Comparison of ENCODE assay signal across 1 cellular context in the genomic region with DNA sequence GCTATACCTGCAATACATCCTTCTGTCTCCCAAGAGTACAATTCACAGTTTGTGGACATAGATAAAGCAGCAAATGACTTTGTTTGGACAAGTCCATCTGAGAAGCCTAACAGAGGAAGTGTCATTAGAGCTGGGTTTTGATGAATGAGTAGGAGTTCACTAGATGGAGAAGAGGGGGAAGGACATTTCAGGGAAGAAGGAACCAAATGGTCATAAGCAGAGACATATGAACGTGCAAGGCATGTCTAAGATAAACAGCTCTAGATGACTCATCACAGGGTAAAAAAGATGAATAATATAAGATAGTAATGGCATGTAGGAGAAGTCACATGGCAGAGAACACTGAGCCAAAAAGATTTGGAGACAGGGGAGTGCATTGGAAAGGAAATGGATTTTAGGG.
TF ChIP-seq lines count a peak whose summit lies in the region.

No MANE protein-coding gene starts in this region.

TF ChIP-seq in K562, 482 proteins besides CTCF, POLR2A, EP300 and RAD21 (continued from another document):
- TF ChIP-seq CREBBP (IDR thresholded peaks at IDR 0.05; ENCODE audit: low read depth, low read length) (no peak), NFRKB (IDR thresholded peaks at IDR 0.05; ENCODE audit: low read depth) (no peak), RFX7 (CRISPR knock-in tag; IDR thresholded peaks at IDR 0.05) (no peak), RUNX1 (IDR thresholded peaks at IDR 0.05; ENCODE audit: low read depth) (no peak), ZZZ3 (IDR thresholded peaks at IDR 0.05) (no peak), LEF1 (IDR thresholded peaks at IDR 0.05) (no peak), TCF3 (CRISPR knock-in tag; IDR thresholded peaks at IDR 0.05) (0 out of 2 replicates have a peak, but pooled peaks have one; percentile 8), GATAD2B (IDR thresholded peaks at IDR 0.05; ENCODE audit: borderline replicate concordance) (no peak), FOS (IDR thresholded peaks at IDR 0.05; ENCODE audit: extremely low read depth, insufficient read length) (peak; percentile 11), ZBTB1 (CRISPR knock-in tag; IDR thresholded peaks at IDR 0.05; ENCODE audit: borderline replicate concordance, low read depth) (no peak), MCM3 (IDR thresholded peaks at IDR 0.05) (no peak), ILK (tag; IDR thresholded peaks at IDR 0.05; ENCODE audit: borderline replicate concordance, low read depth) (no peak), TAF7 (tag; IDR thresholded peaks at IDR 0.05) (no peak), ZNF57 (CRISPR knock-in tag; IDR thresholded peaks at IDR 0.05) (no peak), ELF1 (tag; IDR thresholded peaks at IDR 0.05) (no peak), TEAD2 (tag; IDR thresholded peaks at IDR 0.05) (no peak), KHSRP (IDR thresholded peaks at IDR 0.05) (no peak), BHLHE40 (IDR thresholded peaks at IDR 0.05; ENCODE audit: low read length) (peak; percentile 82), IRF2 (CRISPR knock-in tag; IDR thresholded peaks at IDR 0.05) (no peak), ZNF133 (CRISPR knock-in tag; IDR thresholded peaks at IDR 0.05) (no peak)
- TF ChIP-seq, protein P1, sequence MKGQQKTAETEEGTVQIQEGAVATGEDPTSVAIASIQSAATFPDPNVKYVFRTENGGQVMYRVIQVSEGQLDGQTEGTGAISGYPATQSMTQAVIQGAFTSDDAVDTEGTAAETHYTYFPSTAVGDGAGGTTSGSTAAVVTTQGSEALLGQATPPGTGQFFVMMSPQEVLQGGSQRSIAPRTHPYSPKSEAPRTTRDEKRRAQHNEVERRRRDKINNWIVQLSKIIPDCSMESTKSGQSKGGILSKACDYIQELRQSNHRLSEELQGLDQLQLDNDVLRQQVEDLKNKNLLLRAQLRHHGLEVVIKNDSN (CRISPR knock-in tag; IDR thresholded peaks at IDR 0.05), result no peak
- TF ChIP-seq, protein P2, sequence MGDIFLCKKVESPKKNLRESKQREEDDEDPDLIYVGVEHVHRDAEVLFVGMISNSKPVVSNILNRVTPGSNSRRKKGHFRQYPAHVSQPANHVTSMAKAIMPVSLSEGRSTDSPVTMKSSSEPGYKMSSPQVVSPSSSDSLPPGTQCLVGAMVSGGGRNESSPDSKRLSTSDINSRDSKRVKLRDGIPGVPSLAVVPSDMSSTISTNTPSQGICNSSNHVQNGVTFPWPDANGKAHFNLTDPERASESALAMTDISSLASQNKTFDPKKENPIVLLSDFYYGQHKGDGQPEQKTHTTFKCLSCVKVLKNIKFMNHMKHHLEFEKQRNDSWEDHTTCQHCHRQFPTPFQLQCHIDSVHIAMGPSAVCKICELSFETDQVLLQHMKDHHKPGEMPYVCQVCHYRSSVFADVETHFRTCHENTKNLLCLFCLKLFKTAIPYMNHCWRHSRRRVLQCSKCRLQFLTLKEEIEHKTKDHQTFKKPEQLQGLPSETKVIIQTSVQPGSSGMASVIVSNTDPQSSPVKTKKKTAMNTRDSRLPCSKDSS (IDR thresholded peaks at IDR 0.05; ENCODE audit: low read depth, partially characterized antibody), result no peak
- TF ChIP-seq, protein P3, sequence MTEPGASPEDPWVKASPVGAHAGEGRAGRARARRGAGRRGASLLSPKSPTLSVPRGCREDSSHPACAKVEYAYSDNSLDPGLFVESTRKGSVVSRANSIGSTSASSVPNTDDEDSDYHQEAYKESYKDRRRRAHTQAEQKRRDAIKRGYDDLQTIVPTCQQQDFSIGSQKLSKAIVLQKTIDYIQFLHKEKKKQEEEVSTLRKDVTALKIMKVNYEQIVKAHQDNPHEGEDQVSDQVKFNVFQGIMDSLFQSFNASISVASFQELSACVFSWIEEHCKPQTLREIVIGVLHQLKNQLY (CRISPR knock-in tag; conservative IDR thresholded peaks at IDR 0.05), result no peak
- TF ChIP-seq, protein P4, sequence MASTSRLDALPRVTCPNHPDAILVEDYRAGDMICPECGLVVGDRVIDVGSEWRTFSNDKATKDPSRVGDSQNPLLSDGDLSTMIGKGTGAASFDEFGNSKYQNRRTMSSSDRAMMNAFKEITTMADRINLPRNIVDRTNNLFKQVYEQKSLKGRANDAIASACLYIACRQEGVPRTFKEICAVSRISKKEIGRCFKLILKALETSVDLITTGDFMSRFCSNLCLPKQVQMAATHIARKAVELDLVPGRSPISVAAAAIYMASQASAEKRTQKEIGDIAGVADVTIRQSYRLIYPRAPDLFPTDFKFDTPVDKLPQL (IDR thresholded peaks at IDR 0.05; ENCODE audit: extremely low read depth, insufficient read length), result no peak
- TF ChIP-seq, protein P5, sequence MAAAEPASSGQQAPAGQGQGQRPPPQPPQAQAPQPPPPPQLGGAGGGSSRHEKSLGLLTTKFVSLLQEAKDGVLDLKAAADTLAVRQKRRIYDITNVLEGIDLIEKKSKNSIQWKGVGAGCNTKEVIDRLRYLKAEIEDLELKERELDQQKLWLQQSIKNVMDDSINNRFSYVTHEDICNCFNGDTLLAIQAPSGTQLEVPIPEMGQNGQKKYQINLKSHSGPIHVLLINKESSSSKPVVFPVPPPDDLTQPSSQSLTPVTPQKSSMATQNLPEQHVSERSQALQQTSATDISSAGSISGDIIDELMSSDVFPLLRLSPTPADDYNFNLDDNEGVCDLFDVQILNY (CRISPR knock-in tag; IDR thresholded peaks at IDR 0.05), result no peak
- TF ChIP-seq, protein P6, sequence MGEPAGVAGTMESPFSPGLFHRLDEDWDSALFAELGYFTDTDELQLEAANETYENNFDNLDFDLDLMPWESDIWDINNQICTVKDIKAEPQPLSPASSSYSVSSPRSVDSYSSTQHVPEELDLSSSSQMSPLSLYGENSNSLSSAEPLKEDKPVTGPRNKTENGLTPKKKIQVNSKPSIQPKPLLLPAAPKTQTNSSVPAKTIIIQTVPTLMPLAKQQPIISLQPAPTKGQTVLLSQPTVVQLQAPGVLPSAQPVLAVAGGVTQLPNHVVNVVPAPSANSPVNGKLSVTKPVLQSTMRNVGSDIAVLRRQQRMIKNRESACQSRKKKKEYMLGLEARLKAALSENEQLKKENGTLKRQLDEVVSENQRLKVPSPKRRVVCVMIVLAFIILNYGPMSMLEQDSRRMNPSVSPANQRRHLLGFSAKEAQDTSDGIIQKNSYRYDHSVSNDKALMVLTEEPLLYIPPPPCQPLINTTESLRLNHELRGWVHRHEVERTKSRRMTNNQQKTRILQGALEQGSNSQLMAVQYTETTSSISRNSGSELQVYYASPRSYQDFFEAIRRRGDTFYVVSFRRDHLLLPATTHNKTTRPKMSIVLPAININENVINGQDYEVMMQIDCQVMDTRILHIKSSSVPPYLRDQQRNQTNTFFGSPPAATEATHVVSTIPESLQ (CRISPR knock-in tag; IDR thresholded peaks at IDR 0.05), result no peak
- TF ChIP-seq, protein P7, sequence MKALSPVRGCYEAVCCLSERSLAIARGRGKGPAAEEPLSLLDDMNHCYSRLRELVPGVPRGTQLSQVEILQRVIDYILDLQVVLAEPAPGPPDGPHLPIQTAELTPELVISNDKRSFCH (CRISPR knock-in tag; IDR thresholded peaks at IDR 0.05), result no peak
- TF ChIP-seq, protein P7 (tag; IDR thresholded peaks at IDR 0.05), result no peak
TF ChIP-seq in K562: peak in this region for 17.
